1 cellular context compared by ENCODE assay signal in genomic region chr20:57351042-57351783, GRCh38.
TF ChIP-seq lines count a peak whose summit lies in the region.

RAE1 (plus strand) TSS chr20:57351255; CDS start chr20:57354039, 2,784 bp downstream.

TF ChIP-seq in HepG2, 621 proteins besides CTCF, POLR2A, EP300 and RAD21 (continued from another document and continues in another):
- TF ChIP-seq, protein P1, sequence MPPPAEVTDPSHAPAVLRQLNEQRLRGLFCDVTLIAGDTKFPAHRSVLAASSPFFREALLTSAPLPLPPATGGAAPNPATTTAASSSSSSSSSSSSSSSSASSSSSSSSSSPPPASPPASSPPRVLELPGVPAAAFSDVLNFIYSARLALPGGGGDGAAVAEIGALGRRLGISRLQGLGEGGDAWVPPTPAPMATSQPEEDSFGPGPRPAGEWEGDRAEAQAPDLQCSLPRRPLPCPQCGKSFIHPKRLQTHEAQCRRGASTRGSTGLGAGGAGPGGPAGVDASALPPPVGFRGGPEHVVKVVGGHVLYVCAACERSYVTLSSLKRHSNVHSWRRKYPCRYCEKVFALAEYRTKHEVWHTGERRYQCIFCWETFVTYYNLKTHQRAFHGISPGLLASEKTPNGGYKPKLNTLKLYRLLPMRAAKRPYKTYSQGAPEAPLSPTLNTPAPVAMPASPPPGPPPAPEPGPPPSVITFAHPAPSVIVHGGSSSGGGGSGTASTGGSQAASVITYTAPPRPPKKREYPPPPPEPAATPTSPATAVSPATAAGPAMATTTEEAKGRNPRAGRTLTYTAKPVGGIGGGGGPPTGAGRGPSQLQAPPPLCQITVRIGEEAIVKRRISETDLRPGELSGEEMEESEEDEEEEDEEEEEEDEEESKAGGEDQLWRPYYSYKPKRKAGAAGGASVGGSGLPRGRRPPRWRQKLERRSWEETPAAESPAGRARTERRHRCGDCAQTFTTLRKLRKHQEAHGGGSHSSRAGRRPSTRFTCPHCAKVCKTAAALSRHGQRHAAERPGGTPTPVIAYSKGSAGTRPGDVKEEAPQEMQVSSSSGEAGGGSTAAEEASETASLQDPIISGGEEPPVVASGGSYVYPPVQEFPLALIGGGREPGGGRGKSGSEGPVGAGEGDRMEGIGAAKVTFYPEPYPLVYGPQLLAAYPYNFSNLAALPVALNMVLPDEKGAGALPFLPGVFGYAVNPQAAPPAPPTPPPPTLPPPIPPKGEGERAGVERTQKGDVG (CRISPR knock-in tag; IDR thresholded peaks at IDR 0.05; ENCODE audit: borderline replicate concordance) = peak; percentile 86; the same call in 1 of the 2 replicates
- no peak; the same call in 1 of the 2 replicates for TF ChIP-seq ZSCAN25 (CRISPR knock-in tag; IDR thresholded peaks at IDR 0.05)
- no peak for TF ChIP-seq MAFG (CRISPR knock-in tag; IDR thresholded peaks at IDR 0.05)
- no peak for TF ChIP-seq ZNF136 (CRISPR knock-in tag; IDR thresholded peaks at IDR 0.05; ENCODE audit: low read depth)
- TF ChIP-seq ZNF780A (CRISPR knock-in tag; IDR thresholded peaks at IDR 0.05) = no peak
- peak; percentile 82; the same call in 1 of the 2 replicates for TF ChIP-seq ZSCAN21 (CRISPR knock-in tag; IDR thresholded peaks at IDR 0.05; ENCODE audit: borderline replicate concordance)
- TF ChIP-seq KLF12 (CRISPR knock-in tag; IDR thresholded peaks at IDR 0.05; ENCODE audit: borderline replicate concordance) = no peak
- no peak for TF ChIP-seq GFI1 (CRISPR knock-in tag; IDR thresholded peaks at IDR 0.05; ENCODE audit: borderline replicate concordance)
- TF ChIP-seq, protein P2, sequence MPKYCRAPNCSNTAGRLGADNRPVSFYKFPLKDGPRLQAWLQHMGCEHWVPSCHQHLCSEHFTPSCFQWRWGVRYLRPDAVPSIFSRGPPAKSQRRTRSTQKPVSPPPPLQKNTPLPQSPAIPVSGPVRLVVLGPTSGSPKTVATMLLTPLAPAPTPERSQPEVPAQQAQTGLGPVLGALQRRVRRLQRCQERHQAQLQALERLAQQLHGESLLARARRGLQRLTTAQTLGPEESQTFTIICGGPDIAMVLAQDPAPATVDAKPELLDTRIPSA (CRISPR knock-in tag; IDR thresholded peaks at IDR 0.05; ENCODE audit: borderline replicate concordance) = no peak
- no peak for TF ChIP-seq SOX6 (IDR thresholded peaks at IDR 0.05)
- peak; percentile 54 for TF ChIP-seq SOX6 (CRISPR knock-in tag; IDR thresholded peaks at IDR 0.05)
- TF ChIP-seq TFDP1 (CRISPR knock-in tag; IDR thresholded peaks at IDR 0.05; ENCODE audit: borderline replicate concordance) = peak; percentile 94; the same call in 1 of the 2 replicates
- TF ChIP-seq ZNF691 (CRISPR knock-in tag; IDR thresholded peaks at IDR 0.05; ENCODE audit: borderline replicate concordance, low read depth) = peak; percentile 66; the same call in 1 of the 2 replicates
- TF ChIP-seq ZNF3 (CRISPR knock-in tag; IDR thresholded peaks at IDR 0.05) = no peak
- TF ChIP-seq ZNF205 (CRISPR knock-in tag; IDR thresholded peaks at IDR 0.05) = no peak; the same call in 1 of the 2 replicates
- TF ChIP-seq ZNF333 (CRISPR knock-in tag; IDR thresholded peaks at IDR 0.05; ENCODE audit: borderline replicate concordance) = peak; percentile 99
- TF ChIP-seq ZSCAN20 (CRISPR knock-in tag; IDR thresholded peaks at IDR 0.05; ENCODE audit: borderline replicate concordance) = peak; percentile 79; the same call in 1 of the 2 replicates
- peak; percentile 52; the same call in 1 of the 2 replicates for TF ChIP-seq SOX13 (IDR thresholded peaks at IDR 0.05)
- TF ChIP-seq SOX13 (CRISPR knock-in tag; conservative IDR thresholded peaks at IDR 0.05 in 1 of 2, IDR thresholded peaks at IDR 0.05 in 1 of 2) = peak in 1 of 2 experiments; percentile 37; a peak in 1 of 4 replicates
- 0 out of 2 replicates have a peak, but pooled peaks have one; percentile 32 for TF ChIP-seq ZNF878 (CRISPR knock-in tag; IDR thresholded peaks at IDR 0.05)
- 0 out of 2 replicates have a peak, but pooled peaks have one; percentile 79 for TF ChIP-seq KLF6 (CRISPR knock-in tag; IDR thresholded peaks at IDR 0.05)
- peak; percentile 85 for TF ChIP-seq TFDP2 (CRISPR knock-in tag; IDR thresholded peaks at IDR 0.05)
- no peak for TF ChIP-seq ZNF484 (CRISPR knock-in tag; IDR thresholded peaks at IDR 0.05; ENCODE audit: borderline replicate concordance, low read depth)
- no peak for TF ChIP-seq JARID2 (CRISPR knock-in tag; IDR thresholded peaks at IDR 0.05; ENCODE audit: insufficient replicate concordance)
- TF ChIP-seq SIX4 (CRISPR knock-in tag; IDR thresholded peaks at IDR 0.05) = 0 out of 2 replicates have a peak, but pooled peaks have one; percentile 7
- TF ChIP-seq, protein P3, sequence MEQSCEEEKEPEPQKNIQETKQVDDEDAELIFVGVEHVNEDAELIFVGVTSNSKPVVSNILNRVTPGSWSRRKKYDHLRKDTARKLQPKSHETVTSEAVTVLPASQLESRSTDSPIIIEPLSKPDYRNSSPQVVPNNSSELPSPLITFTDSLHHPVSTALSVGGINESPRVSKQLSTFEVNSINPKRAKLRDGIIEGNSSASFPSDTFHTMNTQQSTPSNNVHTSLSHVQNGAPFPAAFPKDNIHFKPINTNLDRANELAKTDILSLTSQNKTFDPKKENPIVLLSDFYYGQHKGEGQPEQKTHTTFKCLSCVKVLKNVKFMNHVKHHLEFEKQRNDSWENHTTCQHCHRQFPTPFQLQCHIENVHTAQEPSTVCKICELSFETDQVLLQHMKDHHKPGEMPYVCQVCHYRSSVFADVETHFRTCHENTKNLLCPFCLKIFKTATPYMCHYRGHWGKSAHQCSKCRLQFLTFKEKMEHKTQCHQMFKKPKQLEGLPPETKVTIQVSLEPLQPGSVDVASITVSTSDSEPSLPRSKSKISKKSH (CRISPR knock-in tag; IDR thresholded peaks at IDR 0.05; ENCODE audit: borderline replicate concordance) = peak; percentile 99
- peak; percentile 80; the same call in 1 of the 2 replicates for TF ChIP-seq ZHX2 (IDR thresholded peaks at IDR 0.05; ENCODE audit: low read depth)
- TF ChIP-seq ZHX2 (CRISPR knock-in tag; IDR thresholded peaks at IDR 0.05; ENCODE audit: borderline replicate concordance) = no peak
- TF ChIP-seq SMARCE1 (IDR thresholded peaks at IDR 0.05; ENCODE audit: borderline replicate concordance) = no peak
- peak; percentile 56 for TF ChIP-seq PAXIP1 (CRISPR knock-in tag; conservative IDR thresholded peaks at IDR 0.05)
- peak; percentile 93 for TF ChIP-seq HIVEP1 (CRISPR knock-in tag; IDR thresholded peaks at IDR 0.05)
- no peak for TF ChIP-seq HMG20A (CRISPR knock-in tag; IDR thresholded peaks at IDR 0.05; ENCODE audit: borderline replicate concordance)
- TF ChIP-seq ZNF281 (CRISPR knock-in tag; IDR thresholded peaks at IDR 0.05; ENCODE audit: borderline replicate concordance) = no peak
